ENCODE assay signal across 15 cellular contexts in the genomic region with DNA sequence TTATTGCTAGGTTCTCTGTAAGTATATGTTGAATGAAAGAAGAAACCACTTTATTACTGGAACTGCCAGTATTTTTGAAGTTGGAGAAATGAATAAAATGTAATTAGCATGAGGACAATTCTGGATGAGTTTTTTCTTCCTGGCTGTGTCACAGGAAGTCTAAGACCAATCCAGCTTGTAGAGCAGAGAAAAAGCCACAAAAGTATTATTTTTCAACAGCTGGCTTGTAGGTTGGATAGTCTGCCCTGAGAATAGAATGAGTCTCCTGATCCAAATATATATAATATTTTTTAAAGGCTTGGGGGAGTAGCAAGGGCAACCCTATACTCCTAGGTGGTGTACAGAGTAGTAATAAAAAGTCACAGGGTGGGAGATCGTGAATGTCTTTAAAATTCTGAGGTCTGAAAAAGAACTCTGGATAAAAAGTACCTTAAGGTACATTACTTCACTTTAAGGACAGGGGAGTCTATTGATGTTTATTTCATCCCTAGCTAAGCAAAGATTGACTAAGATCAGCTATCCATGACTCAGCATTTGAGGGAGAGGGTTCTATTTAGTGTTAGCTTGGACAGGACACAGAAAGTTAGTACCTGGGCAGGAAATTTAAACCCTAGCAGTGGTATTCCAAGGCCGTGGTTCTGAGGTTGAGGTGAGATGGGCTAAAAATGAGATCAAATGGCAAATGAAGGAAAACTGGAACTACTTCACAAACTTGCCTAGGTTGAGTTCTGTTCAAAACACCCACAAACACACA. TPM values are rescaled to one million over a fixed set of nuclear protein-coding genes. Genes with fewer than 3 reads are reported as not detected.
A peak's percentile ranks its signal among the peaks of the same experiment; 100 is the strongest.
DNase-seq lines count a peak whose midpoint lies in the region; ATAC-seq, FAIRE-seq and TF ChIP-seq lines count a peak whose summit lies in the region.
"Had no signal": no experiment of that assay in that cellular context is flagged by ENCODE, and none has a peak within 500 bp of the region (broad histone marks: within the 10 kb centered on the region; RNA-seq: fewer than 3 reads in every experiment).

No MANE protein-coding gene starts in this region.

- no peaks in the 10 kb centered on the region for H3K36me3 Mint-ChIP-seq in activated T-helper 2 cell treated with anti-CD3 and anti-CD28 coated beads, Interferon-gamma antibody, Interleukin-2, Interleukin-4, amounts not matched to agents 10 μg/mL and 5 μg/mL and 100 μg/mL, durations not matched to agents 14 hours and 24 hours and 36 hours (ENCODE audit: low read depth)
- H3K36me3 Mint-ChIP-seq: activated naive CD8-positive, alpha-beta T cell treated with anti-CD3 and anti-CD28 coated beads, Interleukin-2, amount 10 ng/mL, durations not matched to agents 7 days and 5 days; neural progenitor cell had no signal

- ATAC-seq in DND-41 (ENCODE audit: insufficient read depth, low read depth) (peak; percentile 49; the same call in 2 of the 3 replicates), gastrocnemius medialis (no peak), left colon (no peak)

- peak; percentile 20 for FAIRE-seq in keratinocyte (lab: Jason Lieb, UNC)

- H3K4me3 ChIP-seq in DND-41 (ENCODE audit: low read depth in 1 of 2, low read length in 2 of 2), result no peak overlapping the region
- H3K4me3 ChIP-seq in breast epithelium, result no peak overlapping the region
- no peak overlapping the region for H3K4me3 ChIP-seq in keratinocyte (ENCODE audit: control insufficient read depth in 2 of 3, extremely low read depth in 1 of 3, insufficient read depth in 2 of 3, low read depth in 1 of 3, low read length in 3 of 3)
- H3K4me3 ChIP-seq in gastrocnemius medialis, result no peak overlapping the region
- H3K4me3 ChIP-seq: BLaER1, neural progenitor cell had no signal

- no peaks in the 10 kb centered on the region for H3K27me3 ChIP-seq in DND-41 (ENCODE audit: insufficient read depth, low read length, poor library complexity)
- no peaks in the 10 kb centered on the region for H3K27me3 ChIP-seq in breast epithelium
- no peaks in the 10 kb centered on the region for H3K27me3 ChIP-seq in keratinocyte (ENCODE audit: control insufficient read depth, extremely low read depth, insufficient read depth, low read length)
- no peaks in the 10 kb centered on the region for H3K27me3 ChIP-seq in gastrocnemius medialis
- H3K27me3 ChIP-seq: BLaER1, neural progenitor cell had no signal

- no peak overlapping the region for H3K4me2 ChIP-seq in DND-41 (ENCODE audit: insufficient read depth, low read length)
- H3K4me2 ChIP-seq in keratinocyte (ENCODE audit: control insufficient read depth, extremely low read depth, insufficient read depth, low read depth, low read length), result no peak overlapping the region
- H3K4me2 ChIP-seq: BLaER1, neural progenitor cell had no signal

- no peak for DNase-seq in DND-41
- DNase-seq in breast epithelium (ENCODE audit: low spot score in 2 of 2), result no peak
- no peak for DNase-seq in keratinocyte (ENCODE audit: low read depth, low spot score)
- no peak for DNase-seq in gastrocnemius medialis
- DNase-seq in SHP77 (lab: John Stamatoyannopoulos, UW), result no peak
- no peak for DNase-seq in activated T-helper 2 cell treated with anti-CD3 and anti-CD28 coated beads, Interferon-gamma antibody, Interleukin-2, Interleukin-4, amounts not matched to agents 10 μg/mL and 5 μg/mL and 100 μg/mL, durations not matched to agents 14 hours and 24 hours and 36 hours (ENCODE audit: low spot score)
- DNase-seq in left colon, result no peak
- no peak for DNase-seq in anterior cingulate cortex (lab: John Stamatoyannopoulos, UW)
- DNase-seq: activated CD8-positive, alpha-beta memory T cell treated with anti-CD3 and anti-CD28 coated beads for 24 hours; activated naive CD8-positive, alpha-beta T cell treated with anti-CD3 and anti-CD28 coated beads, Interleukin-2, amount 10 ng/mL, durations not matched to agents 7 days and 5 days; effector memory CD4-positive, alpha-beta T cell; T1000 had no signal

- H3K27me3 Mint-ChIP-seq in activated T-helper 2 cell treated with anti-CD3 and anti-CD28 coated beads, Interferon-gamma antibody, Interleukin-2, Interleukin-4, amounts not matched to agents 10 μg/mL and 5 μg/mL and 100 μg/mL, durations not matched to agents 14 hours and 24 hours and 36 hours (ENCODE audit: low read depth), result peaks cover 1% of the 10 kb centered on the region
- H3K27me3 Mint-ChIP-seq: activated naive CD8-positive, alpha-beta T cell treated with anti-CD3 and anti-CD28 coated beads, Interleukin-2, amount 10 ng/mL, durations not matched to agents 7 days and 5 days had no signal

- H3K9me3 Mint-ChIP-seq in activated T-helper 2 cell treated with anti-CD3 and anti-CD28 coated beads, Interferon-gamma antibody, Interleukin-2, Interleukin-4, amounts not matched to agents 10 μg/mL and 5 μg/mL and 100 μg/mL, durations not matched to agents 14 hours and 24 hours and 36 hours, result no peaks in the 10 kb centered on the region
- H3K9me3 Mint-ChIP-seq: activated naive CD8-positive, alpha-beta T cell treated with anti-CD3 and anti-CD28 coated beads, Interleukin-2, amount 10 ng/mL, durations not matched to agents 7 days and 5 days; neural progenitor cell had no signal

- H3K79me2 ChIP-seq in DND-41 (ENCODE audit: insufficient read depth, low read length) (no peaks in the 10 kb centered on the region), keratinocyte (ENCODE audit: control insufficient read depth, insufficient read depth, low read length) (no peaks in the 10 kb centered on the region)

- H3K36me3 ChIP-seq in DND-41 (ENCODE audit: insufficient read depth, low read length) (no peaks in the 10 kb centered on the region), breast epithelium (no peaks in the 10 kb centered on the region), keratinocyte (ENCODE audit: control insufficient read depth in 2 of 2, extremely low read depth in 1 of 2, insufficient read depth in 2 of 2, low read length in 2 of 2) (no peaks in the 10 kb centered on the region), gastrocnemius medialis (no peaks in the 10 kb centered on the region)
- H3K36me3 ChIP-seq: BLaER1, neural progenitor cell had no signal

- no peaks in the 10 kb centered on the region for H3K9me1 ChIP-seq in keratinocyte (ENCODE audit: control insufficient read depth, extremely low read depth, insufficient read depth, low read length)

- no peak overlapping the region for H2AFZ ChIP-seq in DND-41 (ENCODE audit: low read depth, low read length)
- H2AFZ ChIP-seq in keratinocyte (ENCODE audit: control insufficient read depth, low read length), result peak overlapping the region; percentile 23
- H2AFZ ChIP-seq: neural progenitor cell had no signal

- no peak for TF ChIP-seq POLR2A in breast epithelium (IDR thresholded peaks at IDR 0.05)
- no peak for TF ChIP-seq POLR2A in gastrocnemius medialis (IDR thresholded peaks at IDR 0.05)

- in situ Hi-C loops in gastrocnemius medialis (cut with MboI; ENCODE audit: low sequenced_read_pairs in 4 of 4), result no loop called here

- H4K20me1 ChIP-seq in DND-41 (ENCODE audit: insufficient read depth, low read length) (no peaks in the 10 kb centered on the region), keratinocyte (ENCODE audit: control insufficient read depth, extremely low read depth, insufficient read depth, low read length) (no peaks in the 10 kb centered on the region)
- H4K20me1 ChIP-seq: BLaER1 had no signal

- no peak overlapping the region for H3K27ac Mint-ChIP-seq in activated T-helper 2 cell treated with anti-CD3 and anti-CD28 coated beads, Interferon-gamma antibody, Interleukin-2, Interleukin-4, amounts not matched to agents 10 μg/mL and 5 μg/mL and 100 μg/mL, durations not matched to agents 14 hours and 24 hours and 36 hours
- H3K27ac Mint-ChIP-seq: activated naive CD8-positive, alpha-beta T cell treated with anti-CD3 and anti-CD28 coated beads, Interleukin-2, amount 10 ng/mL, durations not matched to agents 7 days and 5 days; neural progenitor cell had no signal

- H3K4me3 Mint-ChIP-seq in activated T-helper 2 cell treated with anti-CD3 and anti-CD28 coated beads, Interferon-gamma antibody, Interleukin-2, Interleukin-4, amounts not matched to agents 10 μg/mL and 5 μg/mL and 100 μg/mL, durations not matched to agents 14 hours and 24 hours and 36 hours (ENCODE audit: low read depth), result no peak overlapping the region
- H3K4me3 Mint-ChIP-seq: activated naive CD8-positive, alpha-beta T cell treated with anti-CD3 and anti-CD28 coated beads, Interleukin-2, amount 10 ng/mL, durations not matched to agents 7 days and 5 days; neural progenitor cell had no signal

- dilution Hi-C loops in keratinocyte (cut with MboI; ENCODE audit: extremely low pct_ligation_motif_present, low sequenced_read_pairs), result no loop called here

- H3K27ac ChIP-seq in DND-41 (ENCODE audit: low read length) (no peak overlapping the region), breast epithelium (peak overlapping the region; percentile 60 to 82), keratinocyte (ENCODE audit: control insufficient read depth, insufficient read depth, low read length) (no peak overlapping the region), gastrocnemius medialis (peak overlapping the region; percentile 53 to 84 (median 60))
- H3K27ac ChIP-seq: BLaER1, neural progenitor cell had no signal

- intact Hi-C loops in breast epithelium (cut with DNase I; ENCODE audit: low total_unique reads), result no loop called here
- intact Hi-C loops in gastrocnemius medialis (cut with DNase I; ENCODE audit: low total_unique reads), result loop anchor here (5.0 kb wide), 1 partner anchor 47 kb away; no protein-coding TSS in a partner anchor
- intact Hi-C loops in activated T-helper 2 cell treated with anti-CD3 and anti-CD28 coated beads, Interferon-gamma antibody, Interleukin-2, Interleukin-4, amounts not matched to agents 10 μg/mL and 5 μg/mL and 100 μg/mL, durations not matched to agents 14 hours and 24 hours and 36 hours (cut with micrococcal nuclease), result no loop called here
- intact Hi-C loops in left colon (cut with DNase I, micrococcal nuclease), result no loop called here

- no peaks in the 10 kb centered on the region for H3K9me3 ChIP-seq in DND-41 (ENCODE audit: insufficient read depth, low read length, severe bottlenecking)
- H3K9me3 ChIP-seq in breast epithelium, result no peaks in the 10 kb centered on the region
- H3K9me3 ChIP-seq in keratinocyte (ENCODE audit: control insufficient read depth, low read depth, low read length), result no peaks in the 10 kb centered on the region
- H3K9me3 ChIP-seq in gastrocnemius medialis, result no peaks in the 10 kb centered on the region
- H3K9me3 ChIP-seq: BLaER1 had no signal

- H3K9ac ChIP-seq in DND-41 (ENCODE audit: low read depth, low read length) (no peak overlapping the region), keratinocyte (ENCODE audit: control insufficient read depth, extremely low read depth, insufficient read depth, low read length) (no peak overlapping the region)
- H3K9ac ChIP-seq: BLaER1, neural progenitor cell had no signal

- H3K4me1 ChIP-seq in DND-41 (ENCODE audit: insufficient read depth, low read length), result peaks cover 10% of the 10 kb centered on the region; the same call in 1 of the 2 replicates
- peaks cover 0 to 6% of the 10 kb centered on the region in 2 donors for H3K4me1 ChIP-seq in breast epithelium
- peaks cover 6% of the 10 kb centered on the region for H3K4me1 ChIP-seq in keratinocyte (ENCODE audit: control insufficient read depth, extremely low read depth, insufficient read depth, low read length)
- peaks cover 19 to 63% of the 10 kb centered on the region in 2 donors for H3K4me1 ChIP-seq in gastrocnemius medialis
- H3K4me1 ChIP-seq: BLaER1, neural progenitor cell had no signal

- no peaks in the 10 kb centered on the region for H3K4me1 Mint-ChIP-seq in activated T-helper 2 cell treated with anti-CD3 and anti-CD28 coated beads, Interferon-gamma antibody, Interleukin-2, Interleukin-4, amounts not matched to agents 10 μg/mL and 5 μg/mL and 100 μg/mL, durations not matched to agents 14 hours and 24 hours and 36 hours (ENCODE audit: low read depth)
- H3K4me1 Mint-ChIP-seq: neural progenitor cell had no signal

- TF ChIP-seq CTCF in DND-41 (IDR thresholded peaks at IDR 0.05; ENCODE audit: borderline replicate concordance, extremely low read depth, low read length, poor library complexity, severe bottlenecking), result no peak
- no peak for TF ChIP-seq CTCF in breast epithelium (IDR thresholded peaks at IDR 0.05)
- TF ChIP-seq CTCF in keratinocyte (optimal IDR thresholded peaks at IDR 0.05 in 1 of 3, IDR thresholded peaks at IDR 0.05 in 1 of 3, conservative IDR thresholded peaks at IDR 0.05 in 1 of 3; ENCODE audit: extremely low read depth in 1 of 3, insufficient read depth in 2 of 3, low read length in 3 of 3), result no peak
- TF ChIP-seq CTCF in gastrocnemius medialis (IDR thresholded peaks at IDR 0.05 in 4 of 5, conservative IDR thresholded peaks at IDR 0.05 in 1 of 5), result no peak

RNA-seq across cellular contexts. Expression of gene SLC40A1, which starts 31.7 kb away (rescaled TPM):
- total RNA-seq in breast epithelium (100 to 1,000 TPM in 2 of 3 donors, 10 to 100 TPM in 1; 42.2 to 183 (median 162) TPM), gastrocnemius medialis (10 to 100 TPM; 24.8 to 81.8 (median 37.4) TPM), left colon (100 to 1,000 TPM; 135 to 245 TPM)
- polyA plus RNA-seq in keratinocyte, result 0.02 to 0.18 TPM (median 0.09 TPM) in 3 replicates
- polyA plus RNA-seq in keratinocyte (2011; ENCODE audit: low read depth), result 0.85 TPM
- 0.09 and 0.22 TPM in 2 replicates for polyA plus RNA-seq in keratinocyte (2011; cell fraction: cytosol; rRNA removed)
- 0.13 and 0.19 TPM in 2 replicates for polyA plus RNA-seq in keratinocyte (2011; cell fraction: nucleus; rRNA removed)
- 0.11 and 1.0 TPM in 2 replicates for polyA plus RNA-seq in keratinocyte (2012; ENCODE audit: low replicate concordance)
- polyA minus RNA-seq in keratinocyte, result 0.13 to 0.36 TPM in 2 of 3 replicates, not detected in the other
- polyA minus RNA-seq in keratinocyte (2011; cell fraction: cytosol; rRNA and poly(A)+ RNA removed), result not detected
- polyA minus RNA-seq in keratinocyte (2011; cell fraction: nucleus; rRNA and poly(A)+ RNA removed), result not detected in 2 replicates
- 1.8 and 2.4 TPM in 2 replicates for total RNA-seq in activated T-helper 2 cell treated with anti-CD3 and anti-CD28 coated beads, Interferon-gamma antibody, Interleukin-2, Interleukin-4, amounts not matched to agents 10 μg/mL and 5 μg/mL and 100 μg/mL, durations not matched to agents 14 hours and 24 hours and 36 hours
- total RNA-seq: OCI-LY7 had no signal

Comparison
In these comparisons a context has a peak if more than half of its experiments do, and no peak if none do; other contexts are left out.
1. H3K27ac ChIP-seq: peak in breast epithelium (2 of 2) and gastrocnemius medialis (4 of 4); none in DND-41 (single experiment) and keratinocyte (single experiment).